Comparison of ENCODE assay signal across 1 cellular context in the genomic region with DNA sequence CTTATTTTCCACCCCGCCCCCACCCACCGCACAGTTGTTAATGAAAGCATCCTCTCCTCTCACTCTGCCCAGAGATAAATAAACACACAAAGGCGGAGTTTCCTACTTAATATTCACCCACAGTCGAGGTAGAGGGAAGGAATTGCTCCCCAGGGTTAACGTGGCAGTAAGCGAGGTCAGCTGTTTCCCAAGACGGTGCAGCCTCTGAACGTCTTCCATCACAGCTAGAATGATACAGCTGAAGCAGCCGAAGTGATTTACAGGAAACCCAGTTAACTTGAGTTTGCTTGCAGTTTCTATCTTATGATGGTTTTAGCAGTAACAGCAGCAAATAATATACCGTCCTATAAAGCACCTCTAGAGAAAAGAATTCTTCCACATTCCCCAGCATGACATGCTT.
TF ChIP-seq lines count a peak whose summit lies in the region.

No MANE protein-coding gene starts in this region.

TF ChIP-seq in GM23338, 12 proteins besides CTCF, POLR2A, EP300 and RAD21 (continued from another document):
- TF ChIP-seq, protein P1, sequence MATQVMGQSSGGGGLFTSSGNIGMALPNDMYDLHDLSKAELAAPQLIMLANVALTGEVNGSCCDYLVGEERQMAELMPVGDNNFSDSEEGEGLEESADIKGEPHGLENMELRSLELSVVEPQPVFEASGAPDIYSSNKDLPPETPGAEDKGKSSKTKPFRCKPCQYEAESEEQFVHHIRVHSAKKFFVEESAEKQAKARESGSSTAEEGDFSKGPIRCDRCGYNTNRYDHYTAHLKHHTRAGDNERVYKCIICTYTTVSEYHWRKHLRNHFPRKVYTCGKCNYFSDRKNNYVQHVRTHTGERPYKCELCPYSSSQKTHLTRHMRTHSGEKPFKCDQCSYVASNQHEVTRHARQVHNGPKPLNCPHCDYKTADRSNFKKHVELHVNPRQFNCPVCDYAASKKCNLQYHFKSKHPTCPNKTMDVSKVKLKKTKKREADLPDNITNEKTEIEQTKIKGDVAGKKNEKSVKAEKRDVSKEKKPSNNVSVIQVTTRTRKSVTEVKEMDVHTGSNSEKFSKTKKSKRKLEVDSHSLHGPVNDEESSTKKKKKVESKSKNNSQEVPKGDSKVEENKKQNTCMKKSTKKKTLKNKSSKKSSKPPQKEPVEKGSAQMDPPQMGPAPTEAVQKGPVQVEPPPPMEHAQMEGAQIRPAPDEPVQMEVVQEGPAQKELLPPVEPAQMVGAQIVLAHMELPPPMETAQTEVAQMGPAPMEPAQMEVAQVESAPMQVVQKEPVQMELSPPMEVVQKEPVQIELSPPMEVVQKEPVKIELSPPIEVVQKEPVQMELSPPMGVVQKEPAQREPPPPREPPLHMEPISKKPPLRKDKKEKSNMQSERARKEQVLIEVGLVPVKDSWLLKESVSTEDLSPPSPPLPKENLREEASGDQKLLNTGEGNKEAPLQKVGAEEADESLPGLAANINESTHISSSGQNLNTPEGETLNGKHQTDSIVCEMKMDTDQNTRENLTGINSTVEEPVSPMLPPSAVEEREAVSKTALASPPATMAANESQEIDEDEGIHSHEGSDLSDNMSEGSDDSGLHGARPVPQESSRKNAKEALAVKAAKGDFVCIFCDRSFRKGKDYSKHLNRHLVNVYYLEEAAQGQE (IDR thresholded peaks at IDR 0.05; ENCODE audit: unreplicated experiment), result no peak
- TF ChIP-seq POLR2AphosphoS5 (IDR thresholded peaks at IDR 0.05; ENCODE audit: low read depth) (no peak), JUNB (IDR thresholded peaks at IDR 0.05; ENCODE audit: unreplicated experiment) (no peak), CREB1 (CRISPR knock-in tag; IDR thresholded peaks at IDR 0.05; ENCODE audit: low read depth) (no peak), ZNF331 (CRISPR knock-in tag; IDR thresholded peaks at IDR 0.05; ENCODE audit: low read depth) (no peak), NANOG (IDR thresholded peaks at IDR 0.05; ENCODE audit: borderline replicate concordance) (no peak)
- TF ChIP-seq, protein P2, sequence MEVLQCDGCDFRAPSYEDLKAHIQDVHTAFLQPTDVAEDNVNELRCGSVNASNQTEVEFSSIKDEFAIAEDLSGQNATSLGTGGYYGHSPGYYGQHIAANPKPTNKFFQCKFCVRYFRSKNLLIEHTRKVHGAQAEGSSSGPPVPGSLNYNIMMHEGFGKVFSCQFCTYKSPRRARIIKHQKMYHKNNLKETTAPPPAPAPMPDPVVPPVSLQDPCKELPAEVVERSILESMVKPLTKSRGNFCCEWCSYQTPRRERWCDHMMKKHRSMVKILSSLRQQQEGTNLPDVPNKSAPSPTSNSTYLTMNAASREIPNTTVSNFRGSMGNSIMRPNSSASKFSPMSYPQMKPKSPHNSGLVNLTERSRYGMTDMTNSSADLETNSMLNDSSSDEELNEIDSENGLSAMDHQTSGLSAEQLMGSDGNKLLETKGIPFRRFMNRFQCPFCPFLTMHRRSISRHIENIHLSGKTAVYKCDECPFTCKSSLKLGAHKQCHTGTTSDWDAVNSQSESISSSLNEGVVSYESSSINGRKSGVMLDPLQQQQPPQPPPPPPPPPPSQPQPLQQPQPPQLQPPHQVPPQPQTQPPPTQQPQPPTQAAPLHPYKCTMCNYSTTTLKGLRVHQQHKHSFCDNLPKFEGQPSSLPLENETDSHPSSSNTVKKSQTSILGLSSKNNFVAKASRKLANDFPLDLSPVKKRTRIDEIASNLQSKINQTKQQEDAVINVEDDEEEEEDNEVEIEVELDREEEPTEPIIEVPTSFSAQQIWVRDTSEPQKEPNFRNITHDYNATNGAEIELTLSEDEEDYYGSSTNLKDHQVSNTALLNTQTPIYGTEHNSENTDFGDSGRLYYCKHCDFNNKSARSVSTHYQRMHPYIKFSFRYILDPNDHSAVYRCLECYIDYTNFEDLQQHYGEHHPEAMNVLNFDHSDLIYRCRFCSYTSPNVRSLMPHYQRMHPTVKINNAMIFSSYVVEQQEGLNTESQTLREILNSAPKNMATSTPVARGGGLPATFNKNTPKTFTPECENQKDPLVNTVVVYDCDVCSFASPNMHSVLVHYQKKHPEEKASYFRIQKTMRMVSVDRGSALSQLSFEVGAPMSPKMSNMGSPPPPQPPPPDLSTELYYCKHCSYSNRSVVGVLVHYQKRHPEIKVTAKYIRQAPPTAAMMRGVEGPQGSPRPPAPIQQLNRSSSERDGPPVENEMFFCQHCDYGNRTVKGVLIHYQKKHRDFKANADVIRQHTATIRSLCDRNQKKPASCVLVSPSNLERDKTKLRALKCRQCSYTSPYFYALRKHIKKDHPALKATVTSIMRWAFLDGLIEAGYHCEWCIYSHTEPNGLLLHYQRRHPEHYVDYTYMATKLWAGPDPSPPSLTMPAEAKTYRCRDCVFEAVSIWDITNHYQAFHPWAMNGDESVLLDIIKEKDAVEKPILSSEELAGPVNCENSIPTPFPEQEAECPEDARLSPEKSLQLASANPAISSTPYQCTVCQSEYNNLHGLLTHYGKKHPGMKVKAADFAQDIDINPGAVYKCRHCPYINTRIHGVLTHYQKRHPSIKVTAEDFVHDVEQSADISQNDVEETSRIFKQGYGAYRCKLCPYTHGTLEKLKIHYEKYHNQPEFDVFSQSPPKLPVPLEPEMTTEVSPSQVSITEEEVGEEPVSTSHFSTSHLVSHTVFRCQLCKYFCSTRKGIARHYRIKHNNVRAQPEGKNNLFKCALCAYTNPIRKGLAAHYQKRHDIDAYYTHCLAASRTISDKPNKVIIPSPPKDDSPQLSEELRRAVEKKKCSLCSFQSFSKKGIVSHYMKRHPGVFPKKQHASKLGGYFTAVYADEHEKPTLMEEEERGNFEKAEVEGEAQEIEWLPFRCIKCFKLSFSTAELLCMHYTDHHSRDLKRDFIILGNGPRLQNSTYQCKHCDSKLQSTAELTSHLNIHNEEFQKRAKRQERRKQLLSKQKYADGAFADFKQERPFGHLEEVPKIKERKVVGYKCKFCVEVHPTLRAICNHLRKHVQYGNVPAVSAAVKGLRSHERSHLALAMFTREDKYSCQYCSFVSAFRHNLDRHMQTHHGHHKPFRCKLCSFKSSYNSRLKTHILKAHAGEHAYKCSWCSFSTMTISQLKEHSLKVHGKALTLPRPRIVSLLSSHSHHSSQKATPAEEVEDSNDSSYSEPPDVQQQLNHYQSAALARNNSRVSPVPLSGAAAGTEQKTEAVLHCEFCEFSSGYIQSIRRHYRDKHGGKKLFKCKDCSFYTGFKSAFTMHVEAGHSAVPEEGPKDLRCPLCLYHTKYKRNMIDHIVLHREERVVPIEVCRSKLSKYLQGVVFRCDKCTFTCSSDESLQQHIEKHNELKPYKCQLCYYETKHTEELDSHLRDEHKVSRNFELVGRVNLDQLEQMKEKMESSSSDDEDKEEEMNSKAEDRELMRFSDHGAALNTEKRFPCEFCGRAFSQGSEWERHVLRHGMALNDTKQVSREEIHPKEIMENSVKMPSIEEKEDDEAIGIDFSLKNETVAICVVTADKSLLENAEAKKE (CRISPR knock-in tag; IDR thresholded peaks at IDR 0.05), result no peak
